10 cellular contexts compared by ENCODE assay signal in genomic region chr19:10962863-10963262, GRCh38. TPM values are rescaled to one million over a fixed set of nuclear protein-coding genes. Genes with fewer than 3 reads are reported as not detected.
DNase-seq lines count a peak whose midpoint lies in the region; ATAC-seq, FAIRE-seq and TF ChIP-seq lines count a peak whose summit lies in the region.
"Had no signal": no experiment of that assay in that cellular context is flagged by ENCODE, and none has a peak within 500 bp of the region (broad histone marks: within the 10 kb centered on the region; RNA-seq: fewer than 3 reads in every experiment).

No MANE protein-coding gene starts in this region.

- POLR2A ChIA-PET in HepG2 (lab: Yijun Ruan, JAX), result no interaction called here
- POLR2A ChIA-PET in activated CD4-positive, alpha-beta memory T cell treated with anti-CD3 and anti-CD28 coated beads, Interleukin-2, amount 10 ng/mL, durations not matched to agents 7 days and 5 days (lab: Charles Lee), result interaction anchor here (0.7 to 1.0 kb wide), 3 partner anchors 10 to 46 kb away, joined by 3 read pairs; no protein-coding TSS in a partner anchor

- H3K4me1 Mint-ChIP-seq in activated CD4-positive, alpha-beta memory T cell treated with anti-CD3 and anti-CD28 coated beads, Interleukin-2, amount 10 ng/mL, durations not matched to agents 7 days and 5 days, result peaks cover 43% of the 10 kb centered on the region
- H3K4me1 Mint-ChIP-seq in immature natural killer cell, result peaks cover 46% of the 10 kb centered on the region in 2 donors

- H3K4me3 ChIP-seq in HepG2 (replicated peaks in 1 of 3; ENCODE audit: insufficient read depth in 1 of 3, low read depth in 2 of 3, low read length in 3 of 3) (peak overlapping the region in 1 of 3 experiments; percentile 84; a peak in 1 of 6 replicates), right lobe of liver (no peak overlapping the region), psoas muscle (no peak overlapping the region)

- no peak for TF ChIP-seq POLR2A in HepG2 (IDR thresholded peaks at IDR 0.05; ENCODE audit: insufficient read depth in 1 of 2, low read depth in 2 of 2, low read length in 2 of 2)
- TF ChIP-seq POLR2A in right lobe of liver (IDR thresholded peaks at IDR 0.05), result no peak

- peaks cover 0 to 6% of the 10 kb centered on the region in 2 experiments; a peak in 1 of 5 replicates for H3K36me3 ChIP-seq in HepG2 (replicated peaks in 1 of 2; ENCODE audit: control insufficient read depth in 1 of 2, insufficient read depth in 2 of 2, low read length in 2 of 2)
- H3K36me3 ChIP-seq in right lobe of liver, result no peaks in the 10 kb centered on the region
- H3K36me3 ChIP-seq in psoas muscle (ENCODE audit: insufficient read depth in 1 of 2, low read depth in 1 of 2), result no peaks in the 10 kb centered on the region
- H3K36me3 ChIP-seq: adrenal gland had no signal

- H2AFZ ChIP-seq in HepG2 (ENCODE audit: low read length), result no peak overlapping the region

- H3K9me3 Mint-ChIP-seq in activated CD4-positive, alpha-beta memory T cell treated with anti-CD3 and anti-CD28 coated beads, Interleukin-2, amount 10 ng/mL, durations not matched to agents 7 days and 5 days, result no peaks in the 10 kb centered on the region
- no peaks in the 10 kb centered on the region for H3K9me3 Mint-ChIP-seq in immature natural killer cell

- H3K27ac Mint-ChIP-seq in activated CD4-positive, alpha-beta memory T cell treated with anti-CD3 and anti-CD28 coated beads, Interleukin-2, amount 10 ng/mL, durations not matched to agents 7 days and 5 days, result peak overlapping the region; percentile 63
- H3K27ac Mint-ChIP-seq in immature natural killer cell, result peak overlapping the region; percentile 65 to 89 (median 82)

- H3K27ac ChIP-seq in HepG2 (ENCODE audit: extremely low read length, insufficient read depth, low read length) (no peak overlapping the region), right lobe of liver (no peak overlapping the region), psoas muscle (no peak overlapping the region)

- in situ Hi-C loops in HepG2 (cut with HindIII; ENCODE audit: extremely low pct_ligation_motif_present, low pct_unique_long_range_greater_than_20kb), result no loop called here

- intact Hi-C loops in HepG2 (cut with micrococcal nuclease; ENCODE audit: unreplicated experiment), result no loop called here
- intact Hi-C loops in right lobe of liver (cut with DNase I), result no loop called here
- intact Hi-C loops in psoas muscle (cut with DNase I), result no loop called here

- H3K4me2 ChIP-seq in HepG2 (ENCODE audit: low read depth, low read length), result peak overlapping the region; percentile 93

- CTCF ChIA-PET in HepG2 (lab: Yijun Ruan, JAX; ENCODE audit: low intra/inter-chr PET ratio, low total read pairs), result no interaction called here
- CTCF ChIA-PET in activated CD4-positive, alpha-beta memory T cell treated with anti-CD3 and anti-CD28 coated beads, Interleukin-2, amount 10 ng/mL, durations not matched to agents 7 days and 5 days (lab: Charles Lee), result interaction anchor here (0.9 kb wide), 1 partner anchor 73 kb away, joined by 3 read pairs; no protein-coding TSS in a partner anchor

- no peak for TF ChIP-seq EP300 in HepG2 (IDR thresholded peaks at IDR 0.05; ENCODE audit: low read depth in 2 of 2, low read length in 2 of 2)
- TF ChIP-seq EP300 in HepG2 (CRISPR knock-in tag; IDR thresholded peaks at IDR 0.05; ENCODE audit: borderline replicate concordance), result no peak

- H3K9ac ChIP-seq in HepG2 (ENCODE audit: insufficient read depth, low read depth, low read length), result no peak overlapping the region

- no peak for TF ChIP-seq RAD21 in HepG2 (CRISPR knock-in tag; IDR thresholded peaks at IDR 0.05)

- 0 out of 2 replicates have a peak, but pooled peaks cover 2% of the 10 kb centered on the region for H4K20me1 ChIP-seq in HepG2 (ENCODE audit: insufficient read depth, low read length)

- H3K4me1 ChIP-seq in HepG2 (ENCODE audit: insufficient read depth, low read length) (peaks cover 43% of the 10 kb centered on the region), right lobe of liver (peaks cover 0 to 13% (median 4%) of the 10 kb centered on the region in 4 donors), psoas muscle (peaks cover 31% of the 10 kb centered on the region)

- peaks cover 53% of the 10 kb centered on the region for H3K79me2 ChIP-seq in HepG2 (ENCODE audit: insufficient read depth, low read length)

- FAIRE-seq in HepG2 (lab: Jason Lieb, UNC), result no peak

- peaks cover 11% of the 10 kb centered on the region for H3K36me3 Mint-ChIP-seq in activated CD4-positive, alpha-beta memory T cell treated with anti-CD3 and anti-CD28 coated beads, Interleukin-2, amount 10 ng/mL, durations not matched to agents 7 days and 5 days (ENCODE audit: low read depth)
- no peaks in the 10 kb centered on the region for H3K36me3 Mint-ChIP-seq in immature natural killer cell

- TF ChIP-seq CTCF in HepG2 (CRISPR knock-in tag; IDR thresholded peaks at IDR 0.05) (no peak), right lobe of liver (IDR thresholded peaks at IDR 0.05) (no peak), psoas muscle (IDR thresholded peaks at IDR 0.05) (no peak)

- DNase-seq in HepG2 (ENCODE audit: low spot score), result no peak
- no peak for DNase-seq in right lobe of liver
- no peak for DNase-seq in activated CD4-positive, alpha-beta memory T cell treated with anti-CD3 and anti-CD28 coated beads, Interleukin-2, amount 10 ng/mL, durations not matched to agents 7 days and 5 days
- DNase-seq in immature natural killer cell, result no peak
- no peak for DNase-seq in NCI-H446 treated with DMSO at 0.1 percent for 48 hours (lab: John Stamatoyannopoulos, UW)
- no peak for DNase-seq in psoas muscle
- DNase-seq: adrenal gland, NCI-H510A had no signal

- H3K9me3 ChIP-seq in HepG2 (ENCODE audit: low read length) (no peaks in the 10 kb centered on the region), right lobe of liver (no peaks in the 10 kb centered on the region), psoas muscle (no peaks in the 10 kb centered on the region)
- H3K9me3 ChIP-seq: adrenal gland had no signal

- no peaks in the 10 kb centered on the region for H3K27me3 Mint-ChIP-seq in activated CD4-positive, alpha-beta memory T cell treated with anti-CD3 and anti-CD28 coated beads, Interleukin-2, amount 10 ng/mL, durations not matched to agents 7 days and 5 days
- peaks cover 19 to 28% (median 20%) of the 10 kb centered on the region in 3 donors for H3K27me3 Mint-ChIP-seq in immature natural killer cell (ENCODE audit: low read depth in 3 of 3)

- ATAC-seq in HepG2 (no peak), right lobe of liver (no peak), HG03442 (IDR thresholded peaks at IDR 0.05; ENCODE audit: unreplicated experiment) (no peak), GM21825 (IDR thresholded peaks at IDR 0.05; ENCODE audit: unreplicated experiment) (no peak), psoas muscle (no peak)

- peak overlapping the region; percentile 87 for H3K4me3 Mint-ChIP-seq in activated CD4-positive, alpha-beta memory T cell treated with anti-CD3 and anti-CD28 coated beads, Interleukin-2, amount 10 ng/mL, durations not matched to agents 7 days and 5 days
- peak overlapping the region; percentile 60 to 91 (median 91) for H3K4me3 Mint-ChIP-seq in immature natural killer cell

- H3K27me3 ChIP-seq in HepG2 (ENCODE audit: control insufficient read depth in 1 of 2, insufficient read depth in 2 of 2, low read length in 2 of 2) (no peaks in the 10 kb centered on the region), right lobe of liver (no peaks in the 10 kb centered on the region), psoas muscle (ENCODE audit: insufficient read depth in 3 of 3, low read length in 2 of 3) (no peaks in the 10 kb centered on the region)
- H3K27me3 ChIP-seq: adrenal gland had no signal

- 90% methylated on average over 10 of the region's 10 CpGs for WGBS in HepG2 (ENCODE audit: low lambda C conversion rate)
- WGBS in right lobe of liver (ENCODE audit: insufficient coverage, low coverage, low lambda C conversion rate, missing lambda C conversion rate), result 89% methylated on average over 9 of the region's 10 CpGs
- WGBS in psoas muscle, 3 donors, result 84 to 89% (median 86%) methylated on average over 10 of the region's 10 CpGs

- BruUV-seq in HepG2 (replicated peaks; lab: Mats Ljungman, UMichigan), result no TSS peak

RNA-seq across cellular contexts. Expression of gene SMARCA4, which starts 2.0 kb away (rescaled TPM):
- 45.9 and 61.5 TPM in 2 replicates for total RNA-seq in HepG2 (2016; rRNA removed; fragmentation: Illumina TruSeq; extraction: Trizol)
- 13.7 and 14.9 TPM in 2 replicates for total RNA-seq in HepG2 (2016; cell fraction: cytosol; rRNA removed; fragmentation: Illumina TruSeq; extraction: Trizol; ENCODE audit: low read depth)
- 46.7 and 48.0 TPM in 2 replicates for total RNA-seq in HepG2 (2016; cell fraction: insoluble cytoplasmic fraction; rRNA removed; fragmentation: Illumina TruSeq; extraction: Trizol)
- 29.6 and 31.5 TPM in 2 replicates for total RNA-seq in HepG2 (2016; cell fraction: membrane; rRNA removed; fragmentation: Illumina TruSeq; extraction: Trizol)
- total RNA-seq in HepG2 (2016; cell fraction: nucleus; rRNA removed; fragmentation: Illumina TruSeq; extraction: Trizol), result 40.2 and 49.1 TPM in 2 replicates
- polyA plus RNA-seq in HepG2 (2011; rRNA removed), result 25.4 and 28.7 TPM in 2 replicates
- 17.4 and 25.0 TPM in 2 replicates for polyA plus RNA-seq in HepG2 (2011; cell fraction: cytosol; rRNA removed)
- 76.1 and 88.8 TPM in 2 replicates for polyA plus RNA-seq in HepG2 (2011; cell fraction: nucleus; rRNA removed)
- polyA plus RNA-seq in HepG2 (2012), result 42.7 and 48.1 TPM in 2 replicates
- polyA plus RNA-seq in HepG2 (2016; cell fraction: cytosol; fragmentation: Illumina TruSeq; extraction: Trizol; ENCODE audit: low read depth), result 7.8 and 9.0 TPM in 2 replicates
- 65.5 and 92.2 TPM in 2 replicates for polyA plus RNA-seq in HepG2 (2016; cell fraction: insoluble cytoplasmic fraction; fragmentation: Illumina TruSeq; extraction: Trizol; ENCODE audit: low read depth)
- 20.1 and 25.6 TPM in 2 replicates for polyA plus RNA-seq in HepG2 (2016; cell fraction: membrane; fragmentation: Illumina TruSeq; extraction: Trizol; ENCODE audit: low read depth)
- 103 and 106 TPM in 2 replicates for polyA plus RNA-seq in HepG2 (2016; cell fraction: nucleus; fragmentation: Illumina TruSeq; extraction: Trizol; ENCODE audit: insufficient read depth, low read depth)
- polyA minus RNA-seq in HepG2 (2011; rRNA and poly(A)+ RNA removed; ENCODE audit: low replicate concordance), result 91.5 and 97.2 TPM in 2 replicates
- polyA minus RNA-seq in HepG2 (2011; cell fraction: cytosol; rRNA and poly(A)+ RNA removed), result 47.5 and 47.9 TPM in 2 replicates
- polyA minus RNA-seq in HepG2 (2011; cell fraction: nucleus; rRNA and poly(A)+ RNA removed), result 41.6 and 43.3 TPM in 2 replicates
- total RNA-seq in right lobe of liver, result 10 to 100 TPM; 26.3 to 45.8 (median 27.7) TPM
- 10 to 100 TPM; 89.8 to 97.6 TPM for total RNA-seq in activated CD4-positive, alpha-beta memory T cell treated with anti-CD3 and anti-CD28 coated beads, Interleukin-2, amount 10 ng/mL, durations not matched to agents 7 days and 5 days
- 10 to 100 TPM in 1 of 3 donors, 1 to 10 TPM in 2; 1.7 to 23.8 (median 6.6) TPM for polyA plus RNA-seq in immature natural killer cell
- total RNA-seq in psoas muscle, result 10 to 100 TPM; 34.8 to 75.6 (median 50.5) TPM
- polyA plus RNA-seq in psoas muscle, result 100 to 1,000 TPM in 1 of 3 donors, 10 to 100 TPM in 2; 36.7 to 124 (median 51.9) TPM

RNA-seq across cellular contexts. Expression of gene TIMM29, which starts 34.3 kb away (rescaled TPM):
- total RNA-seq in HepG2 (2016; rRNA removed; fragmentation: Illumina TruSeq; extraction: Trizol) (25.6 and 33.8 TPM in 2 replicates), right lobe of liver (10 to 100 TPM; 10.2 to 15.7 (median 11.6) TPM), psoas muscle (10 to 100 TPM; 12.9 to 24.2 (median 17.0) TPM)
- total RNA-seq in HepG2 (2016; cell fraction: cytosol; rRNA removed; fragmentation: Illumina TruSeq; extraction: Trizol; ENCODE audit: low read depth), result 5.7 and 6.8 TPM in 2 replicates
- total RNA-seq in HepG2 (2016; cell fraction: insoluble cytoplasmic fraction; rRNA removed; fragmentation: Illumina TruSeq; extraction: Trizol), result 21.9 and 35.0 TPM in 2 replicates
- 17.3 and 19.4 TPM in 2 replicates for total RNA-seq in HepG2 (2016; cell fraction: membrane; rRNA removed; fragmentation: Illumina TruSeq; extraction: Trizol)
- 14.3 and 19.7 TPM in 2 replicates for total RNA-seq in HepG2 (2016; cell fraction: nucleus; rRNA removed; fragmentation: Illumina TruSeq; extraction: Trizol)
- polyA plus RNA-seq in HepG2 (2011; rRNA removed) (7.0 and 7.1 TPM in 2 replicates), immature natural killer cell (10 to 100 TPM; 29.6 to 40.8 (median 35.4) TPM), psoas muscle (10 to 100 TPM; 17.1 to 29.0 (median 20.2) TPM)
- polyA plus RNA-seq in HepG2 (2011; cell fraction: cytosol; rRNA removed), result 6.4 and 7.7 TPM in 2 replicates
- 6.8 and 6.9 TPM in 2 replicates for polyA plus RNA-seq in HepG2 (2011; cell fraction: nucleus; rRNA removed)
- polyA plus RNA-seq in HepG2 (2012), result 11.2 and 12.5 TPM in 2 replicates
- polyA plus RNA-seq in HepG2 (2016; cell fraction: cytosol; fragmentation: Illumina TruSeq; extraction: Trizol; ENCODE audit: low read depth), result 4.1 and 4.4 TPM in 2 replicates
- 17.0 and 19.4 TPM in 2 replicates for polyA plus RNA-seq in HepG2 (2016; cell fraction: insoluble cytoplasmic fraction; fragmentation: Illumina TruSeq; extraction: Trizol; ENCODE audit: low read depth)
- polyA plus RNA-seq in HepG2 (2016; cell fraction: membrane; fragmentation: Illumina TruSeq; extraction: Trizol; ENCODE audit: low read depth), result 9.5 and 10.3 TPM in 2 replicates
- polyA plus RNA-seq in HepG2 (2016; cell fraction: nucleus; fragmentation: Illumina TruSeq; extraction: Trizol; ENCODE audit: insufficient read depth, low read depth), result 18.8 and 25.6 TPM in 2 replicates
- 7.1 and 11.2 TPM in 2 replicates for polyA minus RNA-seq in HepG2 (2011; rRNA and poly(A)+ RNA removed; ENCODE audit: low replicate concordance)
- 7.9 and 8.4 TPM in 2 replicates for polyA minus RNA-seq in HepG2 (2011; cell fraction: cytosol; rRNA and poly(A)+ RNA removed)
- 5.7 and 5.8 TPM in 2 replicates for polyA minus RNA-seq in HepG2 (2011; cell fraction: nucleus; rRNA and poly(A)+ RNA removed)
- total RNA-seq in activated CD4-positive, alpha-beta memory T cell treated with anti-CD3 and anti-CD28 coated beads, Interleukin-2, amount 10 ng/mL, durations not matched to agents 7 days and 5 days, result 10 to 100 TPM; 24.3 to 25.7 TPM

RNA-seq across cellular contexts. Expression of gene YIPF2, which starts 34.4 kb away (rescaled TPM):
- total RNA-seq in HepG2 (2016; rRNA removed; fragmentation: Illumina TruSeq; extraction: Trizol) (22.7 and 37.3 TPM in 2 replicates), right lobe of liver (10 to 100 TPM; 23.5 to 46.1 (median 31.4) TPM), psoas muscle (10 to 100 TPM; 12.1 to 18.0 (median 16.7) TPM)
- 17.0 and 24.9 TPM in 2 replicates for total RNA-seq in HepG2 (2016; cell fraction: cytosol; rRNA removed; fragmentation: Illumina TruSeq; extraction: Trizol; ENCODE audit: low read depth)
- total RNA-seq in HepG2 (2016; cell fraction: insoluble cytoplasmic fraction; rRNA removed; fragmentation: Illumina TruSeq; extraction: Trizol), result 18.1 and 40.3 TPM in 2 replicates
- total RNA-seq in HepG2 (2016; cell fraction: membrane; rRNA removed; fragmentation: Illumina TruSeq; extraction: Trizol), result 33.8 and 40.6 TPM in 2 replicates
- total RNA-seq in HepG2 (2016; cell fraction: nucleus; rRNA removed; fragmentation: Illumina TruSeq; extraction: Trizol), result 29.4 and 31.8 TPM in 2 replicates
- polyA plus RNA-seq in HepG2 (2011; rRNA removed) (53.2 and 59.7 TPM in 2 replicates), immature natural killer cell (10 to 100 TPM; 14.8 to 24.7 (median 24.1) TPM), psoas muscle (10 to 100 TPM; 13.7 to 18.5 (median 18.1) TPM)
- 46.3 and 77.8 TPM in 2 replicates for polyA plus RNA-seq in HepG2 (2011; cell fraction: cytosol; rRNA removed)
- 119 and 138 TPM in 2 replicates for polyA plus RNA-seq in HepG2 (2011; cell fraction: nucleus; rRNA removed)
- 23.3 and 34.0 TPM in 2 replicates for polyA plus RNA-seq in HepG2 (2012)
- polyA plus RNA-seq in HepG2 (2016; cell fraction: cytosol; fragmentation: Illumina TruSeq; extraction: Trizol; ENCODE audit: low read depth), result 20.2 and 27.8 TPM in 2 replicates
- polyA plus RNA-seq in HepG2 (2016; cell fraction: insoluble cytoplasmic fraction; fragmentation: Illumina TruSeq; extraction: Trizol; ENCODE audit: low read depth), result 19.3 and 20.0 TPM in 2 replicates
- 25.6 and 30.0 TPM in 2 replicates for polyA plus RNA-seq in HepG2 (2016; cell fraction: membrane; fragmentation: Illumina TruSeq; extraction: Trizol; ENCODE audit: low read depth)
- 55.7 and 57.0 TPM in 2 replicates for polyA plus RNA-seq in HepG2 (2016; cell fraction: nucleus; fragmentation: Illumina TruSeq; extraction: Trizol; ENCODE audit: insufficient read depth, low read depth)
- 50.6 and 120 TPM in 2 replicates for polyA minus RNA-seq in HepG2 (2011; rRNA and poly(A)+ RNA removed; ENCODE audit: low replicate concordance)
- polyA minus RNA-seq in HepG2 (2011; cell fraction: cytosol; rRNA and poly(A)+ RNA removed), result 34.1 and 39.4 TPM in 2 replicates
- 26.1 and 28.1 TPM in 2 replicates for polyA minus RNA-seq in HepG2 (2011; cell fraction: nucleus; rRNA and poly(A)+ RNA removed)
- 10 to 100 TPM; 23.8 to 26.0 TPM for total RNA-seq in activated CD4-positive, alpha-beta memory T cell treated with anti-CD3 and anti-CD28 coated beads, Interleukin-2, amount 10 ng/mL, durations not matched to agents 7 days and 5 days
